In the genomic region with DNA sequence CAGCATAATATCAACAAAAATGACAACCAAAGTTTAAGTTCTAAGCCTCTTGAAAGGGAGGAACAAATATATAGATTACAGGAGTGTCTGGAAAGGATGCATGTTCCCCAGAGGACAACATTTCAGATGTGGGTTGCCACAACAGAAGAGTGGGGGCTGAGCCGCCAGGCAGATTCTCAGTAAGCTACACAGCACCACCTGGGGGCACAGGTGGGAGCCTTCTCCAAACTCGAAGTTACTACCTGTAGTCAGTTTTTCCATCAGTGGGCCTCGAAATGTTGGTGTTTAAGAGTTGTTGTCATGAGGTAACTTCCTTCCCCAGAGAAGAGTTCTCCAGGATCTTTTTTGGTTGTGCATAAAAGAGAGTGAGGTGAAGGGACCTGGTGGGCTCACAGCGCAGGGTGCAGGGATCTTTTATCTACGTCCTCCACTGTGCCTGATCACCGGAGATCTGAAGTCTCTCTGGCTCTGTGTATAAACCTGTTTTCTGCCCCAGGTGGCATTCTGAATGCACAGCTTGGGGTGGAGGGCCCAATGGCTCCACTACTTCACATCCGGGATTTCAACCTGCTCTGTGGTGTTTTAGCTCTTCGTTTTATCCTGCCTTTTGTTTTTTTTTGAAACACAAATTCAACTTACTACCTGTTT, we compare ENCODE assay signal across 1 cellular context.
TF ChIP-seq lines count a peak whose summit lies in the region.

No MANE protein-coding gene starts in this region.

TF ChIP-seq in HCT116, 20 proteins besides CTCF, POLR2A, EP300 and RAD21 (continued from another document):
- TF ChIP-seq, protein P1, sequence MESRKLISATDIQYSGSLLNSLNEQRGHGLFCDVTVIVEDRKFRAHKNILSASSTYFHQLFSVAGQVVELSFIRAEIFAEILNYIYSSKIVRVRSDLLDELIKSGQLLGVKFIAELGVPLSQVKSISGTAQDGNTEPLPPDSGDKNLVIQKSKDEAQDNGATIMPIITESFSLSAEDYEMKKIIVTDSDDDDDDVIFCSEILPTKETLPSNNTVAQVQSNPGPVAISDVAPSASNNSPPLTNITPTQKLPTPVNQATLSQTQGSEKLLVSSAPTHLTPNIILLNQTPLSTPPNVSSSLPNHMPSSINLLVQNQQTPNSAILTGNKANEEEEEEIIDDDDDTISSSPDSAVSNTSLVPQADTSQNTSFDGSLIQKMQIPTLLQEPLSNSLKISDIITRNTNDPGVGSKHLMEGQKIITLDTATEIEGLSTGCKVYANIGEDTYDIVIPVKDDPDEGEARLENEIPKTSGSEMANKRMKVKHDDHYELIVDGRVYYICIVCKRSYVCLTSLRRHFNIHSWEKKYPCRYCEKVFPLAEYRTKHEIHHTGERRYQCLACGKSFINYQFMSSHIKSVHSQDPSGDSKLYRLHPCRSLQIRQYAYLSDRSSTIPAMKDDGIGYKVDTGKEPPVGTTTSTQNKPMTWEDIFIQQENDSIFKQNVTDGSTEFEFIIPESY (IDR thresholded peaks at IDR 0.05; ENCODE audit: extremely low read depth, insufficient replicate concordance, low read length) = no peak
- TF ChIP-seq EGR1 (IDR thresholded peaks at IDR 0.05; ENCODE audit: low read depth) (no peak), FOSL1 (IDR thresholded peaks at IDR 0.05; ENCODE audit: low read depth) (no peak), CBX3 (IDR thresholded peaks at IDR 0.05; ENCODE audit: low read depth) (no peak), SRF (IDR thresholded peaks at IDR 0.05; ENCODE audit: low read depth) (no peak), ELF1 (IDR thresholded peaks at IDR 0.05; ENCODE audit: borderline replicate concordance, low read depth) (no peak), EZH2phosphoT487 (IDR thresholded peaks at IDR 0.05; ENCODE audit: borderline replicate concordance) (no peak), ZNF274 (IDR thresholded peaks at IDR 0.05; ENCODE audit: low read depth, low read length) (no peak), EZH2 (IDR thresholded peaks at IDR 0.05) (no peak), POLR2AphosphoS5 (IDR thresholded peaks at IDR 0.05; ENCODE audit: low read depth, low read length) (no peak), CEBPB (IDR thresholded peaks at IDR 0.05; ENCODE audit: low read depth) (no peak)
